37 cellular contexts compared by ENCODE assay signal in the genomic region with DNA sequence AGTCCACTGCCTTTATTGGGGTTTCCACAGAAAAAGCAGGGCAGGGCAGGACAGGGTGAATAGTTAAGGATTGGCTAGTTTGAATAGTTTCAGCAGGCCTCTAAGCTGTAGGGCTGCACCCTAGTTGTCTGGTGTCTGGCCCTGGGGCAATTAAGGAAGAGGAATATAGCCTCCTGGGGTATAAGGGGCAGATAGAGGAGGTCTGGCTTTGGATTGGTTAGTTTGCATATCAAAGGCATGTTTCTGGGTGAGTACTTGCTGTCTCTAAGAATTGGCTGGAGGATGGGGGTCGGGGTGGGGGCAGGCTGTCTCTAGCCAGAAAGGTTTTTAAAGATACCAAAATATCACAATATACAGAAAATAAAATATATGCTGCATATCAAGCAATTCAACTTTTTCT.
"Had no signal": no experiment of that assay in that cellular context is flagged by ENCODE, and none has a peak within 500 bp of the region (broad histone marks: within the 10 kb centered on the region; RNA-seq: fewer than 3 reads in every experiment).

No MANE protein-coding gene starts in this region.

- H3K4me1 Mint-ChIP-seq: activated CD4-positive, alpha-beta T cell treated with anti-CD3 and anti-CD28 coated beads for 36 hours had no signal

- H3K36me3 ChIP-seq: brain microvascular endothelial cell had no signal

- H3K9ac ChIP-seq: KMS-11 had no signal

- ATAC-seq: activated CD4-positive, alpha-beta T cell treated with anti-CD3 and anti-CD28 coated beads for 36 hours; activated CD4-positive, CD25-positive, alpha-beta regulatory T cell treated with anti-CD3 and anti-CD28 coated beads, Interleukin-2, amount 50 U/mL, for 24 hours; activated naive CD8-positive, alpha-beta T cell treated with anti-CD3 and anti-CD28 coated beads, Interleukin-2, amount 50 U/mL, for 24 hours; activated T-cell treated with anti-CD3 and anti-CD28 coated beads, Interleukin-2, amount 50 U/mL, for 4 hours; Right ventricle myocardium inferior; SK-N-SH treated with all-trans-retinoic acid at 6 μM for 48 hours had no signal

- H3K27me3 Mint-ChIP-seq: activated CD4-positive, alpha-beta memory T cell treated with anti-CD3 and anti-CD28 coated beads for 36 hours; activated CD4-positive, alpha-beta T cell treated with anti-CD3 and anti-CD28 coated beads for 36 hours; activated CD4-positive, alpha-beta T cell treated with anti-CD3 and anti-CD28 coated beads, Interleukin-2, amount 10 ng/mL, durations not matched to agents 7 days and 5 days; activated naive CD4-positive, alpha-beta T cell treated with anti-CD3 and anti-CD28 coated beads, Interleukin-2, amount 10 ng/mL, durations not matched to agents 7 days and 5 days; activated naive CD8-positive, alpha-beta T cell; activated naive CD8-positive, alpha-beta T cell treated with anti-CD3 and anti-CD28 coated beads, Interleukin-2, amount 50 U/mL, for 24 hours had no signal

- H3K27ac Mint-ChIP-seq: activated CD4-positive, alpha-beta memory T cell treated with anti-CD3 and anti-CD28 coated beads for 36 hours; activated CD4-positive, alpha-beta T cell treated with anti-CD3 and anti-CD28 coated beads for 36 hours; activated CD4-positive, alpha-beta T cell treated with anti-CD3 and anti-CD28 coated beads, Interleukin-2, amount 10 ng/mL, durations not matched to agents 7 days and 5 days; activated naive CD4-positive, alpha-beta T cell treated with anti-CD3 and anti-CD28 coated beads, Interleukin-2, amount 10 ng/mL, durations not matched to agents 7 days and 5 days; activated naive CD8-positive, alpha-beta T cell; activated naive CD8-positive, alpha-beta T cell treated with anti-CD3 and anti-CD28 coated beads, Interleukin-2, amount 50 U/mL, for 24 hours; activated T-helper 1 cell treated with anti-CD3 and anti-CD28 coated beads, Interleukin-12 subunit alpha, Interleukin-12 subunit beta, Interleukin-2, Interleukin-4 antibody, amounts not matched to agents 30 ng/mL and 10 ng/mL and 1 ng/mL, durations not matched to agents 14 hours and 24 hours and 36 hours had no signal

- H3K4me3 ChIP-seq: PC-9 had no signal

- H3K4me2 ChIP-seq: KMS-11, PC-9 had no signal

- H3K9me3 Mint-ChIP-seq: activated CD4-positive, alpha-beta memory T cell treated with anti-CD3 and anti-CD28 coated beads for 36 hours; activated CD4-positive, alpha-beta T cell treated with anti-CD3 and anti-CD28 coated beads, Interleukin-2, amount 10 ng/mL, durations not matched to agents 7 days and 5 days; activated naive CD4-positive, alpha-beta T cell treated with anti-CD3 and anti-CD28 coated beads, Interleukin-2, amount 10 ng/mL, durations not matched to agents 7 days and 5 days; activated naive CD8-positive, alpha-beta T cell treated with anti-CD3 and anti-CD28 coated beads, Interleukin-2, amount 50 U/mL, for 24 hours; activated T-cell treated with anti-CD3 and anti-CD28 coated beads, Interleukin-2, amount 50 U/mL, for 4 hours; activated T-helper 1 cell treated with anti-CD3 and anti-CD28 coated beads, Interleukin-12 subunit alpha, Interleukin-12 subunit beta, Interleukin-2, Interleukin-4 antibody, amounts not matched to agents 30 ng/mL and 10 ng/mL and 1 ng/mL, durations not matched to agents 14 hours and 24 hours and 36 hours had no signal

- H3K36me3 Mint-ChIP-seq: activated CD4-positive, alpha-beta memory T cell treated with anti-CD3 and anti-CD28 coated beads for 36 hours had no signal

- DNase-seq: activated CD4-positive, alpha-beta memory T cell treated with anti-CD3 and anti-CD28 coated beads for 36 hours; activated CD4-positive, alpha-beta T cell treated with anti-CD3 and anti-CD28 coated beads for 36 hours; activated CD4-positive, alpha-beta T cell treated with anti-CD3 and anti-CD28 coated beads, Interleukin-2, amount 10 ng/mL, durations not matched to agents 7 days and 5 days; activated CD8-positive, alpha-beta memory T cell treated with anti-CD3 and anti-CD28 coated beads, Interleukin-2, amount 50 U/mL, for 4 hours; activated naive CD4-positive, alpha-beta T cell treated with anti-CD3 and anti-CD28 coated beads, Interleukin-2, amount 10 ng/mL, durations not matched to agents 7 days and 5 days; activated naive CD8-positive, alpha-beta T cell treated with anti-CD3 and anti-CD28 coated beads, Interleukin-2, amount 50 U/mL, for 24 hours; activated T-cell treated with anti-CD3 and anti-CD28 coated beads for 4 hours; activated T-cell treated with anti-CD3 and anti-CD28 coated beads, Interleukin-2, amount 50 U/mL, for 4 hours; amniotic stem cell; aorta; brain microvascular endothelial cell; central memory CD4-positive, alpha-beta T cell; MM.1S; MV-4-11; NCI-H1092 treated with DMSO at 0.1 percent for 48 hours; NCI-H1417; NCI-H1694; NCI-H1930; NCI-H2081 treated with DMSO at 0.1 percent for 48 hours; NCI-H226; NCI-H446 treated with DMSO at 0.1 percent for 48 hours; NCI-H524; NCI-H69; NCI-H82; PC-9; SIG-M5; SW 1271; T-helper 1 cell; T1000 had no signal

- H3K27me3 ChIP-seq: brain microvascular endothelial cell had no signal

- H3K27ac ChIP-seq: brain microvascular endothelial cell, KMS-11, PC-9, RWPE1 had no signal

- H3K4me3 Mint-ChIP-seq: activated CD4-positive, alpha-beta memory T cell treated with anti-CD3 and anti-CD28 coated beads for 36 hours; activated CD4-positive, alpha-beta T cell treated with anti-CD3 and anti-CD28 coated beads for 36 hours; activated CD4-positive, alpha-beta T cell treated with anti-CD3 and anti-CD28 coated beads, Interleukin-2, amount 10 ng/mL, durations not matched to agents 7 days and 5 days; activated naive CD4-positive, alpha-beta T cell treated with anti-CD3 and anti-CD28 coated beads, Interleukin-2, amount 10 ng/mL, durations not matched to agents 7 days and 5 days; activated naive CD8-positive, alpha-beta T cell; activated naive CD8-positive, alpha-beta T cell treated with anti-CD3 and anti-CD28 coated beads, Interleukin-2, amount 50 U/mL, for 24 hours; activated T-cell treated with anti-CD3 and anti-CD28 coated beads, Interleukin-2, amount 50 U/mL, for 4 hours; activated T-helper 1 cell treated with anti-CD3 and anti-CD28 coated beads, Interleukin-12 subunit alpha, Interleukin-12 subunit beta, Interleukin-2, Interleukin-4 antibody, amounts not matched to agents 30 ng/mL and 10 ng/mL and 1 ng/mL, durations not matched to agents 14 hours and 24 hours and 36 hours had no signal

- FAIRE-seq: RCC 7860 had no signal
